1 cellular context compared by ENCODE assay signal in genomic region chr19:17469371-17470203, GRCh38.
TF ChIP-seq lines count a peak whose summit lies in the region.

No MANE protein-coding gene starts in this region.

TF ChIP-seq in H1, 55 proteins besides CTCF, POLR2A, EP300 and RAD21:
- TF ChIP-seq SIN3A (conservative IDR thresholded peaks at IDR 0.05 in 1 of 2, IDR thresholded peaks at IDR 0.05 in 1 of 2; ENCODE audit: low read depth in 1 of 2, low read length in 2 of 2) (peak; percentile 77 to 98; a peak in 3 of 4 replicates), TAF1 (IDR thresholded peaks at IDR 0.05; ENCODE audit: low read depth, low read length) (peak; percentile 25; the same call in 1 of the 2 replicates), RBBP5 (IDR thresholded peaks at IDR 0.05; ENCODE audit: borderline replicate concordance, low read depth, low read length) (0 out of 2 replicates have a peak, but pooled peaks have one; percentile 52), SP1 (IDR thresholded peaks at IDR 0.05; ENCODE audit: low read depth, low read length) (peak; percentile 7; the same call in 1 of the 2 replicates), BACH1 (IDR thresholded peaks at IDR 0.05; ENCODE audit: low read length) (no peak), CREB1 (IDR thresholded peaks at IDR 0.05) (0 out of 2 replicates have a peak, but pooled peaks have one; percentile 19), SP2 (IDR thresholded peaks at IDR 0.05; ENCODE audit: low read length) (peak; percentile 91), KDM1A (IDR thresholded peaks at IDR 0.05; ENCODE audit: borderline replicate concordance, low read length) (no peak), RXRA (IDR thresholded peaks at IDR 0.05; ENCODE audit: insufficient read depth, low read depth, low read length) (no peak), SIX5 (IDR thresholded peaks at IDR 0.05; ENCODE audit: low read depth, low read length) (no peak), USF2 (IDR thresholded peaks at IDR 0.05; ENCODE audit: low read length) (peak; percentile 36; the same call in 1 of the 2 replicates), PHF8 (conservative IDR thresholded peaks at IDR 0.05; ENCODE audit: low read depth, low read length) (no peak), CHD2 (IDR thresholded peaks at IDR 0.05; ENCODE audit: low read length) (0 out of 2 replicates have a peak, but pooled peaks have one; percentile 23), SAP30 (IDR thresholded peaks at IDR 0.05; ENCODE audit: insufficient read depth, insufficient replicate concordance, low read length) (peak; percentile 87), CBX5 (IDR thresholded peaks at IDR 0.05; ENCODE audit: low read depth, low read length) (no peak), HDAC2 (IDR thresholded peaks at IDR 0.05; ENCODE audit: borderline replicate concordance in 1 of 2, low read depth in 2 of 2, low read length in 2 of 2) (peak in 1 of 2 experiments; percentile 19; a peak in 1 of 4 replicates), MAX (IDR thresholded peaks at IDR 0.05) (peak; percentile 94), KDM5A (IDR thresholded peaks at IDR 0.05; ENCODE audit: low read length) (no peak), HDAC6 (IDR thresholded peaks at IDR 0.05; ENCODE audit: low read depth, low read length) (no peak), KDM4A (IDR thresholded peaks at IDR 0.05; ENCODE audit: low read depth, low read length, severe bottlenecking) (peak; percentile 63)
TF ChIP-seq in H1: peak in this region for 12.
